In genomic region chr20:46057856-46058655, GRCh38 we compare ENCODE assay signal across 8 cellular contexts.
DNase-seq lines count a peak whose midpoint lies in the region; ATAC-seq and TF ChIP-seq lines count a peak whose summit lies in the region.

No MANE protein-coding gene starts in this region.

- TF ChIP-seq CTCF in cardiac fibroblast (IDR thresholded peaks at IDR 0.05; ENCODE audit: low read depth, low read length): peak; percentile 47

- ATAC-seq in stimulated activated naive CD8-positive, alpha-beta T cell treated with anti-CD3 and anti-CD28 coated beads, Interleukin-15, Interleukin-2, amounts not matched to agents 100 U/mL and 50 U/mL, for 24 hours: peak; percentile 12
- no peak for ATAC-seq in GM19467 (IDR thresholded peaks at IDR 0.05; ENCODE audit: unreplicated experiment)

- H3K4me3 ChIP-seq in cardiac fibroblast (replicated peaks in 1 of 2; ENCODE audit: low read depth in 2 of 2, low read length in 2 of 2): peak overlapping the region; percentile 30 to 35

- peak; percentile 17 for DNase-seq in activated naive CD4-positive, alpha-beta T cell treated with Interleukin-2 at 50 U/mL for 16 hours
- no peak for DNase-seq in activated naive CD4-positive, alpha-beta T cell treated with anti-CD3 and anti-CD28 coated beads, Interleukin-2, amount 50 U/mL, for 16 hours
- peak; percentile 50 to 52 for DNase-seq in cardiac fibroblast (ENCODE audit: low read depth in 2 of 2)
- DNase-seq in inferior parietal cortex (ENCODE audit: extremely low spot score): peak; percentile 41
- peak; percentile 24 for DNase-seq in stimulated activated naive CD8-positive, alpha-beta T cell treated with anti-CD3 and anti-CD28 coated beads, Interleukin-15, Interleukin-2, amounts not matched to agents 100 U/mL and 50 U/mL, for 24 hours
- no peak for DNase-seq in OCI-M2 (lab: John Stamatoyannopoulos, UW; ENCODE audit: unreplicated experiment)
- no peak for DNase-seq in effector CD4-positive, alpha-beta T cell

Comparison
In these comparisons a context has a peak if more than half of its experiments do, and no peak if none do; other contexts are left out.
1. DNase-seq: peak in activated naive CD4-positive, alpha-beta T cell treated with Interleukin-2 at 50 U/mL for 16 hours (single experiment), cardiac fibroblast (2 of 2), inferior parietal cortex (single experiment) and stimulated activated naive CD8-positive, alpha-beta T cell treated with anti-CD3 and anti-CD28 coated beads, Interleukin-15, Interleukin-2, amounts not matched to agents 100 U/mL and 50 U/mL, for 24 hours (single experiment); none in activated naive CD4-positive, alpha-beta T cell treated with anti-CD3 and anti-CD28 coated beads, Interleukin-2, amount 50 U/mL, for 16 hours (single experiment), OCI-M2 (single experiment) and effector CD4-positive, alpha-beta T cell (single experiment).